Comparison of ENCODE assay signal across 19 cellular contexts in the genomic region with DNA sequence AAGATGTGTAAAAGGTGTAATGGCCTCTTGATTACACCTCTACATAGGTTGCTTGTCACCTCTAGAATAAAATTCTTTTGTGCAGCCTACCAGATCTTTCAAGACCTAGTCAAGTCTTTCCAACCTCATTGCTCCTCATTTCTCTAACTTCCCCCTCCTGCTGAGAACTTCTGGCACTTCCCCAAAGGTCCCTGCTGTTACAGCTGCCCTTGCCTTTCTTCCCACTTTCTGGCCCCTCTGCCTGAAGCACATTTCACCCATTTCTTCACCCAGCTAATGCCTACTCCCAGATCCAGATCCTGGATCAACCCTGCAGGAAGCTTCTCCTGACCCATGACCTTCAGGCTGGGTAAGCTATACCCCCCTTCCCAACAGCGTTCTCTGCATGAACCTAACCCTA. TPM values are rescaled to one million over a fixed set of nuclear protein-coding genes. Genes with fewer than 3 reads are reported as not detected.
DNase-seq lines count a peak whose midpoint lies in the region; ATAC-seq and TF ChIP-seq lines count a peak whose summit lies in the region.
"Had no signal": no experiment of that assay in that cellular context is flagged by ENCODE, and none has a peak within 500 bp of the region (broad histone marks: within the 10 kb centered on the region; RNA-seq: fewer than 3 reads in every experiment).

No MANE protein-coding gene starts in this region.

- intact Hi-C loops in activated T-helper 1 cell treated with anti-CD3 and anti-CD28 coated beads, Interleukin-12 subunit alpha, Interleukin-12 subunit beta, Interleukin-2, Interleukin-4 antibody, amounts not matched to agents 30 ng/mL and 10 ng/mL and 1 ng/mL, durations not matched to agents 14 hours and 24 hours and 36 hours (cut with micrococcal nuclease) = no loop called here
- intact Hi-C loops in cardiac septum (cut with DNase I) = loop anchor here (10.0 kb wide), 1 partner anchor 218 kb away; no protein-coding TSS in a partner anchor

- 80% methylated on average over 1 of the region's 1 CpG for WGBS in suprapubic skin

- H3K4me3 ChIP-seq in NB4 (ENCODE audit: low read depth, low read length) = no peak overlapping the region
- no peak overlapping the region for H3K4me3 ChIP-seq in suprapubic skin
- H3K4me3 ChIP-seq: ovary had no signal

- no peaks in the 10 kb centered on the region for H3K36me3 ChIP-seq in suprapubic skin
- H3K36me3 ChIP-seq: ovary had no signal

- POLR2A ChIA-PET in activated CD4-positive, alpha-beta T cell treated with anti-CD3 and anti-CD28 coated beads, Interleukin-2, amount 10 ng/mL, durations not matched to agents 7 days and 5 days (lab: Charles Lee) = interaction anchor here (0.6 kb wide), 1 partner anchor 27 kb away, joined by 3 read pairs; no protein-coding TSS in a partner anchor

- peaks cover 12% of the 10 kb centered on the region for H3K4me1 ChIP-seq in suprapubic skin

- peaks cover 8% of the 10 kb centered on the region for H3K9me3 Mint-ChIP-seq in activated CD4-positive, alpha-beta T cell treated with anti-CD3 and anti-CD28 coated beads, Interleukin-2, amount 10 ng/mL, durations not matched to agents 7 days and 5 days
- H3K9me3 Mint-ChIP-seq in activated T-helper 1 cell treated with anti-CD3 and anti-CD28 coated beads, Interleukin-12 subunit alpha, Interleukin-12 subunit beta, Interleukin-2, Interleukin-4 antibody, amounts not matched to agents 30 ng/mL and 10 ng/mL and 1 ng/mL, durations not matched to agents 14 hours and 24 hours and 36 hours = no peaks in the 10 kb centered on the region
- H3K9me3 Mint-ChIP-seq: activated T-cell treated with anti-CD3 and anti-CD28 coated beads, Interleukin-2, amount 50 U/mL, for 4 hours; HFFc6 had no signal

- DNase-seq in activated CD4-positive, alpha-beta T cell treated with anti-CD3 and anti-CD28 coated beads, Interleukin-2, amount 10 ng/mL, durations not matched to agents 7 days and 5 days = no peak
- DNase-seq in activated CD4-positive, alpha-beta T cell treated with anti-CD3 and anti-CD28 coated beads, Interleukin-2, amount 50 U/mL, for 4 hours = no peak
- DNase-seq in NB4 (ENCODE audit: low read depth) (peak; percentile 31), cardiac septum (ENCODE audit: low spot score) (no peak), suprapubic skin (ENCODE audit: low spot score in 2 of 2) (no peak)
- DNase-seq in activated T-helper 1 cell treated with anti-CD3 and anti-CD28 coated beads, Interleukin-12 subunit alpha, Interleukin-12 subunit beta, Interleukin-2, Interleukin-4 antibody, amounts not matched to agents 30 ng/mL and 10 ng/mL and 1 ng/mL, durations not matched to agents 14 hours and 24 hours and 36 hours (ENCODE audit: low spot score) = no peak
- DNase-seq: activated CD4-positive, alpha-beta T cell treated with anti-CD3 and anti-CD28 coated beads for 4 hours; activated T-cell treated with anti-CD3 and anti-CD28 coated beads, Interleukin-2, amount 50 U/mL, for 4 hours; caudate nucleus; effector memory CD4-positive, alpha-beta T cell; HFFc6; NCI-H187; NCI-H510A treated with DMSO at 0.1 percent for 48 hours; ovary; small intestine; stimulated activated naive CD4-positive, alpha-beta T cell treated with Interleukin-2 at 50 U/mL for 16 hours had no signal

- ATAC-seq in GM18505 (IDR thresholded peaks at IDR 0.05; ENCODE audit: unreplicated experiment) (no peak), GM18498 (IDR thresholded peaks at IDR 0.05; ENCODE audit: unreplicated experiment) (no peak)
- ATAC-seq: activated T-cell treated with anti-CD3 and anti-CD28 coated beads, Interleukin-2, amount 50 U/mL, for 4 hours; left lobe of liver had no signal

- H3K27me3 Mint-ChIP-seq in activated CD4-positive, alpha-beta T cell treated with anti-CD3 and anti-CD28 coated beads, Interleukin-2, amount 10 ng/mL, durations not matched to agents 7 days and 5 days = peaks cover 19% of the 10 kb centered on the region
- H3K27me3 Mint-ChIP-seq in activated T-helper 1 cell treated with anti-CD3 and anti-CD28 coated beads, Interleukin-12 subunit alpha, Interleukin-12 subunit beta, Interleukin-2, Interleukin-4 antibody, amounts not matched to agents 30 ng/mL and 10 ng/mL and 1 ng/mL, durations not matched to agents 14 hours and 24 hours and 36 hours (ENCODE audit: insufficient read depth) = peaks cover 19% of the 10 kb centered on the region

- no peak overlapping the region for H3K4me3 Mint-ChIP-seq in activated CD4-positive, alpha-beta T cell treated with anti-CD3 and anti-CD28 coated beads, Interleukin-2, amount 10 ng/mL, durations not matched to agents 7 days and 5 days
- peak overlapping the region; percentile 65 for H3K4me3 Mint-ChIP-seq in activated T-helper 1 cell treated with anti-CD3 and anti-CD28 coated beads, Interleukin-12 subunit alpha, Interleukin-12 subunit beta, Interleukin-2, Interleukin-4 antibody, amounts not matched to agents 30 ng/mL and 10 ng/mL and 1 ng/mL, durations not matched to agents 14 hours and 24 hours and 36 hours
- H3K4me3 Mint-ChIP-seq: activated T-cell treated with anti-CD3 and anti-CD28 coated beads, Interleukin-2, amount 50 U/mL, for 4 hours; HFFc6 had no signal

- no peak overlapping the region for H3K27ac ChIP-seq in suprapubic skin
- H3K27ac ChIP-seq: ovary had no signal

- peak overlapping the region; percentile 27 for H3K27ac Mint-ChIP-seq in activated CD4-positive, alpha-beta T cell treated with anti-CD3 and anti-CD28 coated beads, Interleukin-2, amount 10 ng/mL, durations not matched to agents 7 days and 5 days
- no peak overlapping the region for H3K27ac Mint-ChIP-seq in activated T-helper 1 cell treated with anti-CD3 and anti-CD28 coated beads, Interleukin-12 subunit alpha, Interleukin-12 subunit beta, Interleukin-2, Interleukin-4 antibody, amounts not matched to agents 30 ng/mL and 10 ng/mL and 1 ng/mL, durations not matched to agents 14 hours and 24 hours and 36 hours
- H3K27ac Mint-ChIP-seq: HFFc6 had no signal

- CTCF ChIA-PET in activated CD4-positive, alpha-beta T cell treated with anti-CD3 and anti-CD28 coated beads, Interleukin-2, amount 10 ng/mL, durations not matched to agents 7 days and 5 days (lab: Charles Lee) = interaction anchor here (2.5 to 5.1 kb wide), 3 partner anchors 14 to 31 kb away, joined by 6 to 32 read pairs (median 19); a partner anchor contains a TSS

- H3K4me1 Mint-ChIP-seq in activated CD4-positive, alpha-beta T cell treated with anti-CD3 and anti-CD28 coated beads, Interleukin-2, amount 10 ng/mL, durations not matched to agents 7 days and 5 days = peaks cover 70% of the 10 kb centered on the region
- H3K4me1 Mint-ChIP-seq in activated T-helper 1 cell treated with anti-CD3 and anti-CD28 coated beads, Interleukin-12 subunit alpha, Interleukin-12 subunit beta, Interleukin-2, Interleukin-4 antibody, amounts not matched to agents 30 ng/mL and 10 ng/mL and 1 ng/mL, durations not matched to agents 14 hours and 24 hours and 36 hours (ENCODE audit: low read depth) = peaks cover 69% of the 10 kb centered on the region

- H3K27me3 ChIP-seq in suprapubic skin = peaks cover 6% of the 10 kb centered on the region
- H3K27me3 ChIP-seq: ovary had no signal

- no peak for TF ChIP-seq CTCF in NB4 (IDR thresholded peaks at IDR 0.05; ENCODE audit: low read depth, low read length)
- no peak for TF ChIP-seq CTCF in suprapubic skin (IDR thresholded peaks at IDR 0.05)

- H3K9me3 ChIP-seq in suprapubic skin = no peaks in the 10 kb centered on the region
- H3K9me3 ChIP-seq: ovary had no signal

- peaks cover 16% of the 10 kb centered on the region for H3K36me3 Mint-ChIP-seq in activated CD4-positive, alpha-beta T cell treated with anti-CD3 and anti-CD28 coated beads, Interleukin-2, amount 10 ng/mL, durations not matched to agents 7 days and 5 days (ENCODE audit: low read depth)
- H3K36me3 Mint-ChIP-seq in activated T-helper 1 cell treated with anti-CD3 and anti-CD28 coated beads, Interleukin-12 subunit alpha, Interleukin-12 subunit beta, Interleukin-2, Interleukin-4 antibody, amounts not matched to agents 30 ng/mL and 10 ng/mL and 1 ng/mL, durations not matched to agents 14 hours and 24 hours and 36 hours (ENCODE audit: low read depth) = peaks cover 12% of the 10 kb centered on the region

- no peak for TF ChIP-seq POLR2A in NB4 (IDR thresholded peaks at IDR 0.05; ENCODE audit: extremely low read depth, insufficient read length)
- no peak for TF ChIP-seq POLR2A in GM18505 (IDR thresholded peaks at IDR 0.05; ENCODE audit: borderline replicate concordance, extremely low read depth, insufficient read depth, insufficient read length)
- no peak for TF ChIP-seq POLR2A in suprapubic skin (IDR thresholded peaks at IDR 0.05)

- TF ChIP-seq EP300 in suprapubic skin (IDR thresholded peaks at IDR 0.05) = no peak

RNA-seq across cellular contexts. Expression of a gene that starts 1.5 kb away (rescaled TPM):
- total RNA-seq in activated CD4-positive, alpha-beta T cell treated with anti-CD3 and anti-CD28 coated beads, Interleukin-2, amount 10 ng/mL, durations not matched to agents 7 days and 5 days = 1 to 10 TPM in 1 of 2 experiments, under 1 TPM in 1; 0.82 to 1.0 TPM
- total RNA-seq in activated T-helper 1 cell treated with anti-CD3 and anti-CD28 coated beads, Interleukin-12 subunit alpha, Interleukin-12 subunit beta, Interleukin-2, Interleukin-4 antibody, amounts not matched to agents 30 ng/mL and 10 ng/mL and 1 ng/mL, durations not matched to agents 14 hours and 24 hours and 36 hours = 0.16 and 0.47 TPM in 2 replicates
- total RNA-seq in cardiac septum (not detected), suprapubic skin (not detected)
- total RNA-seq: HFFc6 had no signal

RNA-seq across cellular contexts. Expression of a gene that starts 15.4 kb away (rescaled TPM):
- total RNA-seq in activated CD4-positive, alpha-beta T cell treated with anti-CD3 and anti-CD28 coated beads, Interleukin-2, amount 10 ng/mL, durations not matched to agents 7 days and 5 days = 10 to 100 TPM; 27.4 to 35.8 TPM
- 18.2 and 22.0 TPM in 2 replicates for total RNA-seq in activated T-helper 1 cell treated with anti-CD3 and anti-CD28 coated beads, Interleukin-12 subunit alpha, Interleukin-12 subunit beta, Interleukin-2, Interleukin-4 antibody, amounts not matched to agents 30 ng/mL and 10 ng/mL and 1 ng/mL, durations not matched to agents 14 hours and 24 hours and 36 hours
- total RNA-seq in cardiac septum (3.0 TPM), suprapubic skin (10 to 100 TPM in 3 of 4 donors, 1 to 10 TPM in 1; 7.4 to 30.4 (median 11.7) TPM)
